In the genomic region with DNA sequence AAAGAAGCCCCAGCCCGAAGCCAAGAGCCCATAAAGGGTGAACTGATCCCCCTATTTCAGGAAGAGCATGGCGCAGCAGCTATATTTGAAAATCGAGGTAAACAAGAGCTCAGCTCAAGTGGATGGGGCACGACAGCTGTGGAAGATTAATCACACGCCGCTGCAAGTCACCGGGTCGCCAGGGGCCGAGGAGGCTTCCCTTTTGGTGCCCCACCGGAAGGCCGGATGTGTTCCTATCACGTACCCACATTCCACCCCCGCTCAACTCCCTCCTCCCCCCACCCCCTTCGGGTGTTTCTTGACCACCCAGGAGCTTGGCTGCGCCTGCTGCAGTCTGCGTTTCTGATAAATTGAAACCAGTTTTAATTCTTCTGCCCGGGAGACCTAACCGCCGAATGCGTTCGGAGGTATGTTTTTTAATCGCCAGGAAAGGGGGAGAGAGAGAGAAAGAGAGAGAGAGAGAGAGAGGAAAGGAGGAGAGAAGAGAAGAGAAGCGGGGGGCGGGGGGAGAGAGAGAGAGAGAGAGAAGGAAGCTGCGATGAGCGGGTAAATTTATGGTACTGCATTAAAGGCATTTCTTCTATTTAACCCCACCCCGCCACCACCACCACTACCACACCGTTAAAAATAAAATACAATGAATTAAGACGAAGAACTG, we compare ENCODE assay signal across 8 cellular contexts. TPM values are rescaled to one million over a fixed set of nuclear protein-coding genes. Genes with fewer than 3 reads are reported as not detected.
DNase-seq lines count a peak whose midpoint lies in the region; ATAC-seq lines count a peak whose summit lies in the region.

No MANE protein-coding gene starts in this region.

- no peak for ATAC-seq in activated CD8-positive, alpha-beta memory T cell treated with anti-CD3 and anti-CD28 coated beads, Interleukin-2, amount 10 ng/mL, durations not matched to agents 7 days and 5 days
- ATAC-seq in GM21717 (IDR thresholded peaks at IDR 0.05; ENCODE audit: unreplicated experiment) = no peak

- CTCF ChIA-PET in activated CD8-positive, alpha-beta memory T cell treated with anti-CD3 and anti-CD28 coated beads, Interleukin-2, amount 10 ng/mL, durations not matched to agents 7 days and 5 days (lab: Charles Lee) = no interaction called here

- peak; percentile 9 to 14 for DNase-seq in stimulated activated CD4-positive, alpha-beta T cell treated with anti-CD3 and anti-CD28 coated beads, Interleukin-2, amount 100 ng/mL, for 48 hours
- no peak for DNase-seq in stimulated activated CD4-positive, alpha-beta T cell treated with anti-CD3 and anti-CD28 coated beads, Interleukin-4, amount 100 ng/mL, for 1 hour
- no peak for DNase-seq in activated CD8-positive, alpha-beta memory T cell treated with anti-CD3 and anti-CD28 coated beads, Interleukin-2, amount 10 ng/mL, durations not matched to agents 7 days and 5 days
- DNase-seq in iPS DF 19.7 (ENCODE audit: low read depth, low spot score) = peak; percentile 28
- no peak for DNase-seq in HT-29 (ENCODE audit: low spot score)
- no peak for DNase-seq in A172 (ENCODE audit: low spot score)

- H3K4me3 Mint-ChIP-seq in activated CD8-positive, alpha-beta memory T cell treated with anti-CD3 and anti-CD28 coated beads, Interleukin-2, amount 10 ng/mL, durations not matched to agents 7 days and 5 days = peak overlapping the region; percentile 67
- peak overlapping the region; percentile 81 for H3K4me3 Mint-ChIP-seq in stimulated activated naive CD8-positive, alpha-beta T cell treated with anti-CD3 and anti-CD28 coated beads, Interleukin-15, Interleukin-2, amounts not matched to agents 100 ng/mL and 50 ng/mL, for 24 hours

- H3K9me3 Mint-ChIP-seq in activated CD8-positive, alpha-beta memory T cell treated with anti-CD3 and anti-CD28 coated beads, Interleukin-2, amount 10 ng/mL, durations not matched to agents 7 days and 5 days (ENCODE audit: low read depth) = no peaks in the 10 kb centered on the region
- no peaks in the 10 kb centered on the region for H3K9me3 Mint-ChIP-seq in stimulated activated naive CD8-positive, alpha-beta T cell treated with anti-CD3 and anti-CD28 coated beads, Interleukin-15, Interleukin-2, amounts not matched to agents 100 ng/mL and 50 ng/mL, for 24 hours

- peaks cover 62% of the 10 kb centered on the region for H3K27me3 Mint-ChIP-seq in activated CD8-positive, alpha-beta memory T cell treated with anti-CD3 and anti-CD28 coated beads, Interleukin-2, amount 10 ng/mL, durations not matched to agents 7 days and 5 days
- peaks cover 58% of the 10 kb centered on the region for H3K27me3 Mint-ChIP-seq in stimulated activated naive CD8-positive, alpha-beta T cell treated with anti-CD3 and anti-CD28 coated beads, Interleukin-15, Interleukin-2, amounts not matched to agents 100 ng/mL and 50 ng/mL, for 24 hours

- H3K4me1 Mint-ChIP-seq in activated CD8-positive, alpha-beta memory T cell treated with anti-CD3 and anti-CD28 coated beads, Interleukin-2, amount 10 ng/mL, durations not matched to agents 7 days and 5 days = peaks cover 17% of the 10 kb centered on the region
- peaks cover 26% of the 10 kb centered on the region for H3K4me1 Mint-ChIP-seq in stimulated activated naive CD8-positive, alpha-beta T cell treated with anti-CD3 and anti-CD28 coated beads, Interleukin-15, Interleukin-2, amounts not matched to agents 100 ng/mL and 50 ng/mL, for 24 hours (ENCODE audit: low read depth)

- H3K36me3 Mint-ChIP-seq in activated CD8-positive, alpha-beta memory T cell treated with anti-CD3 and anti-CD28 coated beads, Interleukin-2, amount 10 ng/mL, durations not matched to agents 7 days and 5 days = no peaks in the 10 kb centered on the region
- no peaks in the 10 kb centered on the region for H3K36me3 Mint-ChIP-seq in stimulated activated naive CD8-positive, alpha-beta T cell treated with anti-CD3 and anti-CD28 coated beads, Interleukin-15, Interleukin-2, amounts not matched to agents 100 ng/mL and 50 ng/mL, for 24 hours (ENCODE audit: low read depth)

- no peak overlapping the region for H3K27ac Mint-ChIP-seq in activated CD8-positive, alpha-beta memory T cell treated with anti-CD3 and anti-CD28 coated beads, Interleukin-2, amount 10 ng/mL, durations not matched to agents 7 days and 5 days
- H3K27ac Mint-ChIP-seq in stimulated activated naive CD8-positive, alpha-beta T cell treated with anti-CD3 and anti-CD28 coated beads, Interleukin-15, Interleukin-2, amounts not matched to agents 100 ng/mL and 50 ng/mL, for 24 hours = peak overlapping the region; percentile 49

RNA-seq across cellular contexts. Expression of gene SLC8A3, which starts 1.8 kb away (rescaled TPM):
- total RNA-seq in activated CD8-positive, alpha-beta memory T cell treated with anti-CD3 and anti-CD28 coated beads, Interleukin-2, amount 10 ng/mL, durations not matched to agents 7 days and 5 days = not detected
- total RNA-seq in HT-29 (2014; rRNA removed; shearing (Covaris generic)) = not detected in 2 replicates
- total RNA-seq in A172 (2014; rRNA removed; shearing (Covaris generic)) = not detected in 2 replicates

Comparison
In these comparisons a context has a peak if more than half of its experiments do, and no peak if none do; other contexts are left out.
1. DNase-seq: peak in stimulated activated CD4-positive, alpha-beta T cell treated with anti-CD3 and anti-CD28 coated beads, Interleukin-2, amount 100 ng/mL, for 48 hours (2 of 2) and iPS DF 19.7 (single experiment); none in stimulated activated CD4-positive, alpha-beta T cell treated with anti-CD3 and anti-CD28 coated beads, Interleukin-4, amount 100 ng/mL, for 1 hour (single experiment), activated CD8-positive, alpha-beta memory T cell treated with anti-CD3 and anti-CD28 coated beads, Interleukin-2, amount 10 ng/mL, durations not matched to agents 7 days and 5 days (single experiment), HT-29 (single experiment) and A172 (single experiment).